Comparison of ENCODE assay signal across 23 cellular contexts in the genomic region with DNA sequence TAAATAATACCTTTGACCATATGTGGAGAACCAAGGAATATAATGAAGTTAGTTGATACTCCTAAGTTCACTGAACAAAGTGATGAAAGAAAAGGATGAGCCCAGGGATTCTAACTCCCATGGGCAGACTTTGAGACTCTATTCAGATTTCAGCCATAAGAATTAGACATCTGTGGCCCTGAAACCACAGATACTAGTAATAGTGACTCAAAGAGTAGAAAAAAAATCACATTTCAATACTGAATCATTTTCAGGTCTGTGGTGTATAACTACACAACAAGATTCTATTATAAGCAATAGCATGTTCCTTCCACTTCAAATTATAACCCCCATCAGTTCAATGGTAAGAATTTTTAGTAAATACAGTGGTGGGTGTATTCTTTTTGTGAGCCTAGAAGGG. TPM values are rescaled to one million over a fixed set of nuclear protein-coding genes. Genes with fewer than 3 reads are reported as not detected.
"Had no signal": no experiment of that assay in that cellular context is flagged by ENCODE, and none has a peak within 500 bp of the region (broad histone marks: within the 10 kb centered on the region; RNA-seq: fewer than 3 reads in every experiment).

No MANE protein-coding gene starts in this region.

- H3K27ac Mint-ChIP-seq: IgD-negative memory B cell had no signal

- DNase-seq: Kasumi-1, MV-4-11, NCI-H1092, NCI-H1105 treated with DMSO at 0.1 percent for 48 hours, NCI-H1417 treated with DMSO at 0.1 percent for 48 hours, NCI-H146, NCI-H1694 treated with DMSO at 0.1 percent for 48 hours, NCI-H1930, NCI-H2081, NCI-H2107, NCI-H2227 treated with DMSO at 0.1 percent for 48 hours, NCI-H524 treated with DMSO at 0.1 percent for 48 hours, NCI-H69, NCI-H774, Right ventricle myocardium superior, RPMI8226, SIG-M5 had no signal

- H3K4me1 Mint-ChIP-seq: IgD-negative memory B cell had no signal

- ATAC-seq: K562 had no signal

- H3K4me3 ChIP-seq: K562, SJSA1, SK-N-MC had no signal

- H3K4me3 Mint-ChIP-seq: IgD-negative memory B cell had no signal

RNA-seq across cellular contexts. Expression of a gene that starts 16.4 kb away (rescaled TPM):
- total RNA-seq: HT1080, K562, MCF 10A, Right ventricle myocardium superior, SJSA1 had no signal
